ENCODE assay signal across 8 cellular contexts in the genomic region with DNA sequence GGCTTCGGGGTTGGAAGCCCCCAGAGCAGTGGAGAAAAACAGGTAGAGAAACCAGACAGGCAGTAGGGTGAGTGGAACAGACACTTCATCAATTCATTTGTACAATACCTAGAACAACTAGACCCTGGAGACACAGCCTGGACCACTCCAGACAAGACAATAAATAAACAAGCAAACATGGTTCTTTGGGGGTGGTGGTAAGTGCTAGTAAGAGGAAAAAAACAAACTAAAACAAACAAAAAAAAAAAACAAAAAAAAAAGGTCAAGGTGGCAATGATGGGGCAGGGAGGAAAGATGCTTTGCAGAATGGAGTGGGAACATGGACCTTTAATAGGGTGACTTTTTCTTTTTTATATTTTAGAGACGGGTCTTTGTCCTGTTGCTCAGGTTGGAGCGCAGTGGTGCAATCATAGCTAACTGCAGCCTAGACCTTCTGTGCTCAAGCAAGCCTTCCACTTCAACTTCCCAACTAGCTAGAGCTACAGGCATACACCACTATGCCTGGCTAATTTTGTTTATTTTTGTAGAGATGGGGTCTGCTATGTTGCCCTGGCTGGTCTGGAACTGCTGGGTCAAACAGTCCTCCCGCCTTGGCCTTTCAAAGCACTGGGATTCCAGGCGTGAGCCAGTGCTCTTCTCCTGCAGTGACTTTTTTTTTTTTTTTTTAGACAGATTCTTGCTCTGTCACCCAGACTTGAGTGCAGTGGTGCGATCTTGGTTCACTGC. TPM values are rescaled to one million over a fixed set of nuclear protein-coding genes. Genes with fewer than 3 reads are reported as not detected.
DNase-seq lines count a peak whose midpoint lies in the region; ATAC-seq and TF ChIP-seq lines count a peak whose summit lies in the region.

No MANE protein-coding gene starts in this region.

- H3K27ac ChIP-seq in SJCRH30: peak overlapping the region; percentile 60; the same call in 1 of the 2 replicates

- H3K4me3 ChIP-seq in GM06990 (replicated peaks; ENCODE audit: low read depth, low read length): peak overlapping the region; percentile 96
- peak overlapping the region; percentile 80 for H3K4me3 ChIP-seq in SJCRH30
- H3K4me3 ChIP-seq in retinal pigment epithelial cell (ENCODE audit: low read length): peak overlapping the region; percentile 76

- H3K9me3 ChIP-seq in SJCRH30 (replicated peaks): no peaks in the 10 kb centered on the region

- no peaks in the 10 kb centered on the region for H3K27me3 ChIP-seq in GM06990 (replicated peaks; ENCODE audit: control insufficient read depth, insufficient read depth, low read length)
- no peaks in the 10 kb centered on the region for H3K27me3 ChIP-seq in SJCRH30

- H3K4me1 ChIP-seq in SJCRH30: peaks cover 9% of the 10 kb centered on the region

- H3K36me3 ChIP-seq in GM06990 (ENCODE audit: control insufficient read depth, insufficient read depth, low read length) (no peaks in the 10 kb centered on the region; the same call in 1 of the 2 replicates), SJCRH30 (no peaks in the 10 kb centered on the region)

- TF ChIP-seq CTCF in GM06990 (IDR thresholded peaks at IDR 0.05; ENCODE audit: insufficient read depth, low read length, poor library complexity, severe bottlenecking) (no peak), retinal pigment epithelial cell (conservative IDR thresholded peaks at IDR 0.05; ENCODE audit: low read depth, low read length) (no peak)

- ATAC-seq in HG02798 (IDR thresholded peaks at IDR 0.05; ENCODE audit: poor library complexity, unreplicated experiment): no peak
- ATAC-seq in HG03045 (IDR thresholded peaks at IDR 0.05; ENCODE audit: unreplicated experiment): no peak

- DNase-seq in GM06990 (ENCODE audit: extremely low read depth, insufficient read length): no peak
- no peak for DNase-seq in SJCRH30
- DNase-seq in fibroblast of gingiva (ENCODE audit: low read depth): peak; percentile 67
- no peak for DNase-seq in retinal pigment epithelial cell (ENCODE audit: low read depth)
- no peak for DNase-seq in SK-N-DZ (ENCODE audit: low spot score)
- DNase-seq in mucosa of gallbladder (ENCODE audit: low spot score): no peak

RNA-seq across cellular contexts. Expression of a gene that starts 3.1 kb away (rescaled TPM):
- 34.8 and 39.7 TPM in 2 replicates for total RNA-seq in SJCRH30 (2014; rRNA removed; shearing (Covaris generic))
- 29.4 and 37.6 TPM in 2 replicates for polyA plus RNA-seq in SK-N-DZ (2014; cell fraction: cytosol; rRNA removed)
- 49.1 and 66.1 TPM in 2 replicates for polyA plus RNA-seq in SK-N-DZ (2014; cell fraction: nucleus; rRNA removed)
- total RNA-seq in mucosa of gallbladder: 119 TPM

RNA-seq across cellular contexts. Expression of a gene that starts 7.2 kb away (rescaled TPM):
- total RNA-seq in SJCRH30 (2014; rRNA removed; shearing (Covaris generic)): 55.9 and 64.6 TPM in 2 replicates
- polyA plus RNA-seq in SK-N-DZ (2014; cell fraction: cytosol; rRNA removed): 767 and 849 TPM in 2 replicates
- 377 and 409 TPM in 2 replicates for polyA plus RNA-seq in SK-N-DZ (2014; cell fraction: nucleus; rRNA removed)
- 319 TPM for total RNA-seq in mucosa of gallbladder

RNA-seq across cellular contexts. Expression of a gene that starts 7.5 kb away (rescaled TPM):
- total RNA-seq in SJCRH30 (2014; rRNA removed; shearing (Covaris generic)): not detected in 2 replicates
- polyA plus RNA-seq in SK-N-DZ (2014; cell fraction: cytosol; rRNA removed): not detected in 2 replicates
- not detected in 2 replicates for polyA plus RNA-seq in SK-N-DZ (2014; cell fraction: nucleus; rRNA removed)
- total RNA-seq in mucosa of gallbladder: 4.1 TPM

RNA-seq across cellular contexts. Expression of a gene that starts 12.0 kb away (rescaled TPM):
- 92.4 and 99.0 TPM in 2 replicates for total RNA-seq in SJCRH30 (2014; rRNA removed; shearing (Covaris generic))
- 88.4 and 99.4 TPM in 2 replicates for polyA plus RNA-seq in SK-N-DZ (2014; cell fraction: cytosol; rRNA removed)
- 67.7 and 74.8 TPM in 2 replicates for polyA plus RNA-seq in SK-N-DZ (2014; cell fraction: nucleus; rRNA removed)
- total RNA-seq in mucosa of gallbladder: 7.3 TPM

RNA-seq across cellular contexts. Expression of a gene that starts 19.0 kb away (rescaled TPM):
- 14.1 and 19.0 TPM in 2 replicates for total RNA-seq in SJCRH30 (2014; rRNA removed; shearing (Covaris generic))
- polyA plus RNA-seq in SK-N-DZ (2014; cell fraction: cytosol; rRNA removed): 27.5 and 33.1 TPM in 2 replicates
- 78.9 and 107 TPM in 2 replicates for polyA plus RNA-seq in SK-N-DZ (2014; cell fraction: nucleus; rRNA removed)
- total RNA-seq in mucosa of gallbladder: 128 TPM
